ENCODE assay signal across 8 cellular contexts in genomic region chr12:30806989-30807694, GRCh38. TPM values are rescaled to one million over a fixed set of nuclear protein-coding genes. Genes with fewer than 3 reads are reported as not detected.
DNase-seq lines count a peak whose midpoint lies in the region; ATAC-seq and TF ChIP-seq lines count a peak whose summit lies in the region.

No MANE protein-coding gene starts in this region.

- no peaks in the 10 kb centered on the region for H3K9me3 ChIP-seq in CD8-positive, alpha-beta T cell (ENCODE audit: low read length)
- peaks cover 41% of the 10 kb centered on the region for H3K9me3 ChIP-seq in NT2/D1 (ENCODE audit: insufficient read depth, low read length)

- H3K9ac ChIP-seq in NT2/D1 (ENCODE audit: insufficient read length, low read depth): no peak overlapping the region

- H3K27me3 Mint-ChIP-seq in CD8-positive, alpha-beta T cell (ENCODE audit: low read depth): peaks cover 25% of the 10 kb centered on the region
- H3K27me3 Mint-ChIP-seq in stimulated activated naive CD8-positive, alpha-beta T cell treated with anti-CD3 and anti-CD28 coated beads, Interleukin-15, amount 100 ng/mL, for 72 hours: peaks cover 26% of the 10 kb centered on the region

- TF ChIP-seq CTCF in CD8-positive, alpha-beta T cell (IDR thresholded peaks at IDR 0.05): peak; percentile 82
- peak; percentile 72 for TF ChIP-seq CTCF in brain microvascular endothelial cell (IDR thresholded peaks at IDR 0.05; ENCODE audit: low read depth, low read length, missing control alignments)

- no peak overlapping the region for H3K4me3 ChIP-seq in CD8-positive, alpha-beta T cell (ENCODE audit: low read depth, low read length)
- H3K4me3 ChIP-seq in NT2/D1 (ENCODE audit: insufficient read length, low read depth) (no peak overlapping the region), brain microvascular endothelial cell (ENCODE audit: low read depth, low read length) (no peak overlapping the region)

- intact Hi-C loops in CD8-positive, alpha-beta T cell (cut with DNase I, micrococcal nuclease): loop anchor here (1.0 to 10.0 kb wide), 8 partner anchors 53 to 1735 kb away; partner anchors contain the start of genes CAPRIN2 (in 1 of the 2) and IPO8 (in 1 of the 2)

- no peak overlapping the region for H3K4me3 Mint-ChIP-seq in CD8-positive, alpha-beta T cell
- H3K4me3 Mint-ChIP-seq in stimulated activated naive CD8-positive, alpha-beta T cell treated with anti-CD3 and anti-CD28 coated beads, Interleukin-15, amount 100 ng/mL, for 72 hours: no peak overlapping the region

- H3K4me1 Mint-ChIP-seq in CD8-positive, alpha-beta T cell (ENCODE audit: low read depth): no peaks in the 10 kb centered on the region
- H3K4me1 Mint-ChIP-seq in stimulated activated naive CD8-positive, alpha-beta T cell treated with anti-CD3 and anti-CD28 coated beads, Interleukin-15, amount 100 ng/mL, for 72 hours: no peaks in the 10 kb centered on the region

- POLR2A ChIA-PET in CD8-positive, alpha-beta T cell (lab: Charles Lee): interaction anchor here (0.6 to 0.7 kb wide), 2 partner anchors 33 to 153 kb away, joined by 3 read pairs; no protein-coding TSS in a partner anchor

- H3K27me3 ChIP-seq in CD8-positive, alpha-beta T cell (ENCODE audit: insufficient read depth, low read length): no peaks in the 10 kb centered on the region
- H3K27me3 ChIP-seq in NT2/D1 (ENCODE audit: insufficient read depth, insufficient read length): no peaks in the 10 kb centered on the region
- no peaks in the 10 kb centered on the region for H3K27me3 ChIP-seq in brain microvascular endothelial cell (replicated peaks)

- in situ Hi-C loops in KBM-7 (cut with MboI; ENCODE audit: low pct_unique_long_range_greater_than_20kb, low sequenced_read_pairs): no loop called here
- in situ Hi-C loops in brain microvascular endothelial cell (cut with HindIII; ENCODE audit: low pct_ligation_motif_present, low sequenced_read_pairs): no loop called here

- H3K27ac Mint-ChIP-seq in CD8-positive, alpha-beta T cell: no peak overlapping the region
- no peak overlapping the region for H3K27ac Mint-ChIP-seq in stimulated activated naive CD8-positive, alpha-beta T cell treated with anti-CD3 and anti-CD28 coated beads, Interleukin-15, amount 100 ng/mL, for 72 hours

- no peaks in the 10 kb centered on the region for H3K36me3 ChIP-seq in CD8-positive, alpha-beta T cell (ENCODE audit: insufficient read depth, low read length)
- peaks cover 9% of the 10 kb centered on the region for H3K36me3 ChIP-seq in NT2/D1 (ENCODE audit: insufficient read depth, insufficient read length, low read length)
- no peaks in the 10 kb centered on the region for H3K36me3 ChIP-seq in brain microvascular endothelial cell (replicated peaks)

- no peaks in the 10 kb centered on the region for H3K4me1 ChIP-seq in CD8-positive, alpha-beta T cell (ENCODE audit: insufficient read depth, low read length)
- H3K4me1 ChIP-seq in NT2/D1 (ENCODE audit: insufficient read depth, insufficient read length): no peaks in the 10 kb centered on the region

- DNase-seq in CD8-positive, alpha-beta T cell: peak in 2 of 7 experiments; percentile 17 to 51
- DNase-seq in KBM-7 (peak; percentile 71), NT2/D1 (ENCODE audit: low read depth, low spot score) (peak; percentile 85), brain microvascular endothelial cell (peak; percentile 68), islet precursor cell (peak; percentile 74)
- peak; percentile 10 to 17 for DNase-seq in stimulated activated naive CD8-positive, alpha-beta T cell treated with anti-CD3 and anti-CD28 coated beads, Interleukin-15, amount 100 ng/mL, for 72 hours

- ATAC-seq in CD8-positive, alpha-beta T cell: peak; percentile 68
- peak; percentile 77 for ATAC-seq in GM18909 (IDR thresholded peaks at IDR 0.05; ENCODE audit: poor library complexity, unreplicated experiment)
- peak; percentile 70 for ATAC-seq in stimulated activated naive CD8-positive, alpha-beta T cell treated with anti-CD3 and anti-CD28 coated beads, Interleukin-15, amount 100 ng/mL, for 72 hours
- no peak for ATAC-seq in HG02970 (IDR thresholded peaks at IDR 0.05; ENCODE audit: low FRiP score, unreplicated experiment)

- CTCF ChIA-PET in CD8-positive, alpha-beta T cell (lab: Charles Lee): interaction anchor here (0.6 to 3.7 kb wide), 27 partner anchors 9 to 1309 kb away, joined by 3 to 35 read pairs (median 4); partner anchors contain the start of gene OVCH1

- no peaks in the 10 kb centered on the region for H3K36me3 Mint-ChIP-seq in CD8-positive, alpha-beta T cell

- no peak overlapping the region for H3K27ac ChIP-seq in CD8-positive, alpha-beta T cell (ENCODE audit: low read depth, low read length)
- H3K27ac ChIP-seq in brain microvascular endothelial cell: no peak overlapping the region

- peaks cover 6% of the 10 kb centered on the region for H3K9me3 Mint-ChIP-seq in CD8-positive, alpha-beta T cell
- no peaks in the 10 kb centered on the region for H3K9me3 Mint-ChIP-seq in stimulated activated naive CD8-positive, alpha-beta T cell treated with anti-CD3 and anti-CD28 coated beads, Interleukin-15, amount 100 ng/mL, for 72 hours

RNA-seq across cellular contexts. Expression of gene CAPRIN2, which starts 52.4 kb away (rescaled TPM):
- 10 to 100 TPM; 16.2 to 17.4 TPM for total RNA-seq in CD8-positive, alpha-beta T cell
